Comparison of ENCODE assay signal across 9 cellular contexts in genomic region chr4:139619644-139620043, GRCh38. TPM values are rescaled to one million over a fixed set of nuclear protein-coding genes. Genes with fewer than 3 reads are reported as not detected.
DNase-seq lines count a peak whose midpoint lies in the region; ATAC-seq lines count a peak whose summit lies in the region.
"Had no signal": no experiment of that assay in that cellular context is flagged by ENCODE, and none has a peak within 500 bp of the region (broad histone marks: within the 10 kb centered on the region; RNA-seq: fewer than 3 reads in every experiment).

No MANE protein-coding gene starts in this region.

- peaks cover 3% of the 10 kb centered on the region for H3K4me1 Mint-ChIP-seq in T-helper 17 cell
- H3K4me1 Mint-ChIP-seq: IgD-negative memory B cell had no signal

- DNase-seq in AML-193 (lab: John Stamatoyannopoulos, UW) (peak; percentile 48 to 54), T-helper 17 cell (no peak), left colon (no peak), hippocampal formation (lab: John Stamatoyannopoulos, UW) (no peak), iPS-NIHi7 (ENCODE audit: extremely low spot score) (no peak)

- ATAC-seq in GM18499 (IDR thresholded peaks at IDR 0.05; ENCODE audit: insufficient read depth, unreplicated experiment) (peak; percentile 65), HG03432 (IDR thresholded peaks at IDR 0.05; ENCODE audit: unreplicated experiment) (peak; percentile 75), T-helper 17 cell (peak; percentile 57), left colon (peak; percentile 90), GM21737 (IDR thresholded peaks at IDR 0.05; ENCODE audit: unreplicated experiment) (no peak)

- no peak overlapping the region for H3K4me3 Mint-ChIP-seq in T-helper 17 cell
- H3K4me3 Mint-ChIP-seq: IgD-negative memory B cell had no signal

- no peak overlapping the region for H3K27ac Mint-ChIP-seq in T-helper 17 cell
- H3K27ac Mint-ChIP-seq: IgD-negative memory B cell had no signal

- peaks cover 22% of the 10 kb centered on the region for H3K27me3 Mint-ChIP-seq in T-helper 17 cell

- H3K9me3 ChIP-seq in T-helper 17 cell (ENCODE audit: control insufficient read depth, low read length, poor library complexity, severe bottlenecking): no peaks in the 10 kb centered on the region

- H3K36me3 Mint-ChIP-seq in T-helper 17 cell (ENCODE audit: low read depth): peaks cover 2% of the 10 kb centered on the region
- H3K36me3 Mint-ChIP-seq: IgD-negative memory B cell had no signal

- intact Hi-C loops in left colon (cut with DNase I, micrococcal nuclease): no loop called here

RNA-seq across cellular contexts. Expression of gene MGST2, which starts 46.0 kb away (rescaled TPM):
- total RNA-seq in T-helper 17 cell (1 to 10 TPM; 1.6 to 3.1 TPM), left colon (100 to 1,000 TPM in 1 of 2 donors, 10 to 100 TPM in 1; 99.1 to 129 TPM)

Comparison
In these comparisons a context has a peak if more than half of its experiments do, and no peak if none do; other contexts are left out.
1. DNase-seq: peak in AML-193 (2 of 2); none in T-helper 17 cell (0 of 3), left colon (0 of 2), hippocampal formation (0 of 2) and iPS-NIHi7 (single experiment).
2. RNA of gene MGST2, which starts 46.0 kb away (total RNA-seq): 99.1 to 129 TPM in left colon; 1.6 to 3.1 TPM in T-helper 17 cell; every median in the first group is over 10 times any median in the second.